Comparison of ENCODE assay signal across 8 cellular contexts in the genomic region with DNA sequence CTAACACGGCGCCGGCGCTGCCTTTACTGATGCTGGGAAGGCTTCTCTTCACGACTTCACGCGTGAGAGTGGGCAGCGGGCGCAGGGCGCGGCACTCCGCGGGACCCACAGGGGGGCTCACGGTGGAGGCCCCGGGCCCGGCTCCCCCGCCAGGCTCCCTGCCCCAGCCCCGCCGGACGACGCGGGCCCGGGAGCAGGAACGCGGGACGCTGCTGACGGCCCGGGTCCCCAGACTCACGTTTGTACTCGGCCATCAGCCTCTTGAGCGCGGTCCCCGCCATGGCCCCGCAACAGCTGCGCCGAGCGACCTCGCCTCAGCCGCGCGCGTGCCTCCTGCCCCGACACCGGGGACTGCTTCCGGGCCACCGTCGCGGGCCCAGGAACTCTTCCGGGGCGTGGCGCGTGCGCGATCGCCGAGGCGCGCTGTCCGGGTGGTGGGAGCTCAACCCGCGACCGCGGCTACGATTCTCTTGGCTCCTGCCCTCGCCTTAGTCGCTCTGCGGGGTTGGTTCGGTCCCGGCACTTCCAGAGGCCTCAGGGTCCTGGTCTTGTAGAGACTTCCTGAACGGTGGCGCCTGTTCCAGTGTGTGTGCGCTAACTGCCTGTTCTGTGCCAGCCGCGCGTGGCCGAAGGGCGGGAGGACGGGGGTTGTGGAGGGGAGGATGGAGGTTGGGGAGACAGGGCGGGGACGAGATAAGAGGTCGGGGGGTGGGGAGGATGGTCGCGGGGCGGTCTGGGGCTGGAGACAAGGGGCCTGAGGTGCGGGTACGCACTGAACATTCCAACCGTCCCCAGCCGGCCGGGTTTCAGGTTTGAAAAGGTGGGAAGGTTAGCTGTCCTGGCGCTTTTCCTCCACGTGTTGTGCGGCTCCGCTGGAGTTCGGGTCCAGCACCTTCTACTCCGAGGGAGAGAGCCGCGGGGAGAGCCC. TPM values are rescaled to one million over a fixed set of nuclear protein-coding genes. Genes with fewer than 3 reads are reported as not detected.
DNase-seq lines count a peak whose midpoint lies in the region; ATAC-seq and TF ChIP-seq lines count a peak whose summit lies in the region.

Gene UBE2G2 (minus strand): TSS at position 353 of the 928 bp plus-strand sequence. CDS start 72 bp downstream, at position 281.

- CTCF ChIA-PET in PC-3 (lab: Charles Lee): interaction anchor here (0.6 to 1.2 kb wide), 4 partner anchors 91 to 265 kb away, joined by 3 to 8 read pairs (median 4); no protein-coding TSS in a partner anchor

- H3K9me3 ChIP-seq in PC-3 (ENCODE audit: low read length) (no peaks in the 10 kb centered on the region), mucosa of stomach (ENCODE audit: control insufficient read depth, low read length) (no peaks in the 10 kb centered on the region)

- H2AFZ ChIP-seq in PC-3 (ENCODE audit: low read length): peak within 1 kb of the TSS; percentile 91

- H3K9ac ChIP-seq in PC-3 (ENCODE audit: low read length): peak within 1 kb of the TSS; percentile 99
- peak within 1 kb of the TSS; percentile 76 for H3K9ac ChIP-seq in mucosa of stomach (ENCODE audit: low read length)

- peak within 1 kb of the TSS; percentile 97 for H3K4me2 ChIP-seq in PC-3 (ENCODE audit: low read length)

- H3K79me2 ChIP-seq in PC-3 (ENCODE audit: low read length): peaks cover 85% of the 10 kb centered on the region

- no peaks in the 10 kb centered on the region for H3K9me2 ChIP-seq in PC-3 (replicated peaks; ENCODE audit: low read length)

- POLR2A ChIA-PET in PC-3 (lab: Charles Lee; ENCODE audit: unreplicated experiment): interaction anchor here (0.8 to 1.9 kb wide), 2 partner anchors 16 to 218 kb away, joined by 5 to 22 read pairs; partner anchors contain the start of gene SUMO3

- H3K27me3 ChIP-seq in PC-3 (ENCODE audit: low read length) (no peaks in the 10 kb centered on the region), mucosa of stomach (ENCODE audit: control insufficient read depth, insufficient read depth, low read length) (no peaks in the 10 kb centered on the region)

- no peak for TF ChIP-seq CTCF in PC-3 (conservative IDR thresholded peaks at IDR 0.05; ENCODE audit: low read depth, low read length)
- no peak for TF ChIP-seq CTCF in epithelial cell of proximal tubule (conservative IDR thresholded peaks at IDR 0.05; ENCODE audit: low read depth, low read length)

- intact Hi-C loops in PC-3 (cut with micrococcal nuclease): loop anchor here (2.0 kb wide), 3 partner anchors 15 to 139 kb away; partner anchors contain the start of gene SLX9

- H4K20me1 ChIP-seq in PC-3 (ENCODE audit: low read length): peaks cover 32% of the 10 kb centered on the region

- ATAC-seq in GM21381 (IDR thresholded peaks at IDR 0.05; ENCODE audit: unreplicated experiment) (peak; percentile 86), PC-3 (peak; percentile 81)

- peak within 1 kb of the TSS; percentile 69 for H3K27ac ChIP-seq in PC-3 (ENCODE audit: low read length)

- TSS peak; percentile 53 for BruUV-seq in PC-3 (replicated peaks; lab: Mats Ljungman, UMichigan)

- no peaks in the 10 kb centered on the region for H3F3A ChIP-seq in PC-3 (ENCODE audit: low read length, unreplicated experiment)

- H3K4me1 ChIP-seq in PC-3 (ENCODE audit: insufficient read depth, low read length) (peaks cover 22% of the 10 kb centered on the region), mucosa of stomach (ENCODE audit: control insufficient read depth, insufficient read depth, low read length) (peaks cover 12% of the 10 kb centered on the region)

- H3K4me3 ChIP-seq in PC-3 (ENCODE audit: low read length): peak within 1 kb of the TSS; percentile 94
- peak within 1 kb of the TSS; percentile 80 for H3K4me3 ChIP-seq in epithelial cell of proximal tubule (ENCODE audit: low read depth, low read length)
- H3K4me3 ChIP-seq in mucosa of stomach (ENCODE audit: low read length): peak within 1 kb of the TSS; percentile 20

- DNase-seq in COLO829 (ENCODE audit: low spot score) (peak; percentile 75), HuH-7.5 (ENCODE audit: low spot score) (peak; percentile 75), PC-3 (peak; percentile 86), epithelial cell of proximal tubule (ENCODE audit: low read depth) (no peak)
- peak; percentile 90 for DNase-seq in activated T-cell treated with anti-CD3 and anti-CD28 coated beads, Interleukin-2, amount 50 U/mL, for 1 hour
- peak; percentile 89 for DNase-seq in stimulated activated CD8-positive, alpha-beta memory T cell treated with anti-CD3 and anti-CD28 coated beads, Interleukin-4, amount 100 ng/mL, for 48 hours

- H3K36me3 ChIP-seq in PC-3 (ENCODE audit: low read depth, low read length) (peaks cover 60% of the 10 kb centered on the region), mucosa of stomach (ENCODE audit: control insufficient read depth, insufficient read depth, low read length) (no peaks in the 10 kb centered on the region)

RNA-seq across cellular contexts. Expression of gene UBE2G2, which starts in this region (rescaled TPM):
- total RNA-seq in PC-3 (2014; rRNA removed) (159 and 189 TPM in 2 replicates), epithelial cell of proximal tubule (29.6 and 47.2 TPM in 2 replicates)

Comparison
In these comparisons a context has a peak if more than half of its experiments do, and no peak if none do; other contexts are left out.
1. H3K4me3 ChIP-seq: peak in every context shown above with its lines; median percentile 94 in PC-3; 80 in epithelial cell of proximal tubule; 20 in mucosa of stomach.